Comparison of ENCODE assay signal across 11 cellular contexts in the genomic region with DNA sequence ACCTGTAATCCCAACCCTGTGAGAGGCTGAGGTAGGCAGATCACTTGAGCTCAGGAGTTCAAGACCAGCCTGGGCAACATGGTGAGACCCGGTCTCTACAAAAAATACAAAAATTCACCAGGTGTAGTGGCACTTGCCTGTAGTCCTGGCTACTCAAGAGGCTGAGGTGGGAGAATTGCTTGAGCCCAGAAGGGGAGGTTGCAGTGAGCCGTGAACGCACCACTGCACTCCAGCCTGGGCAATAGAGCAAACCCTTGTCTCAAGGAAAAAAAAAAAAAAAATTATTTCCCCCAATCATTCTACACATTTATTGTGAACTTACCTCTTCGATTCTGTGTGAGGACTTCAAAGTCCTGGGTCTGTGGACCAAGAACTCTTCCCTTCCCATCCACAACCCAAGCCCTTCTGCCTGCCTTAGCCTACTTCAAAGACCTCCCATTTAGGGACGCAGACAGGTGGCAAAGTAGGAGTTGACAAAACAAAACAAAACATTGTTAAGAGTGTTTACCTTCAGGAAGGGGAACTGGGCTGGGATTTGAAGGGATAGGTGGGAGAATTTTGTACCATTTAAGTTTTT. TPM values are rescaled to one million over a fixed set of nuclear protein-coding genes. Genes with fewer than 3 reads are reported as not detected.
DNase-seq lines count a peak whose midpoint lies in the region; ATAC-seq and TF ChIP-seq lines count a peak whose summit lies in the region.
"Had no signal": no experiment of that assay in that cellular context is flagged by ENCODE, and none has a peak within 500 bp of the region (broad histone marks: within the 10 kb centered on the region; RNA-seq: fewer than 3 reads in every experiment).

No MANE protein-coding gene starts in this region.

- H3K27me3 ChIP-seq in left ventricle myocardium inferior (ENCODE audit: low read depth) (no peaks in the 10 kb centered on the region), endocrine pancreas (ENCODE audit: control insufficient read depth, insufficient read depth, low read length) (no peaks in the 10 kb centered on the region)

- no peak for DNase-seq in left ventricle myocardium inferior
- no peak for DNase-seq in Right ventricle myocardium inferior (ENCODE audit: missing footprints)
- DNase-seq in neural crest cell (ENCODE audit: low read depth, low spot score) = no peak
- DNase-seq in activated CD4-positive, CD25-positive, alpha-beta regulatory T cell treated with anti-CD3 and anti-CD28 coated beads, Interleukin-2, amount 50 U/mL, for 72 hours = no peak
- no peak for DNase-seq in NCI-H2227 (lab: John Stamatoyannopoulos, UW; ENCODE audit: unreplicated experiment)
- no peak for DNase-seq in UCSD-AML1 (lab: John Stamatoyannopoulos, UW; ENCODE audit: unreplicated experiment)
- DNase-seq: CD8-positive, alpha-beta T cell; NCI-H2107; WERI-Rb-1 had no signal

- no peak overlapping the region for H3K27ac Mint-ChIP-seq in neural crest cell (ENCODE audit: unreplicated experiment)
- H3K27ac Mint-ChIP-seq: CD8-positive, alpha-beta T cell had no signal

- H3K9me3 ChIP-seq in left ventricle myocardium inferior (replicated peaks) (no peaks in the 10 kb centered on the region), endocrine pancreas (ENCODE audit: control insufficient read depth, low read length) (no peaks in the 10 kb centered on the region)

- no peak for TF ChIP-seq CTCF in left ventricle myocardium inferior (IDR thresholded peaks at IDR 0.05; ENCODE audit: borderline replicate concordance)
- TF ChIP-seq CTCF in neural crest cell (conservative IDR thresholded peaks at IDR 0.05) = no peak

- H3K9me3 Mint-ChIP-seq in neural crest cell = no peaks in the 10 kb centered on the region
- H3K9me3 Mint-ChIP-seq: CD8-positive, alpha-beta T cell had no signal

- peaks cover 67% of the 10 kb centered on the region for H3K4me1 ChIP-seq in left ventricle myocardium inferior
- peaks cover 29% of the 10 kb centered on the region for H3K4me1 ChIP-seq in endocrine pancreas (ENCODE audit: control insufficient read depth, insufficient read depth, low read length)

- H3K36me3 ChIP-seq in left ventricle myocardium inferior (no peaks in the 10 kb centered on the region), endocrine pancreas (ENCODE audit: control insufficient read depth, insufficient read depth, low read length) (no peaks in the 10 kb centered on the region)

- H3K4me1 Mint-ChIP-seq in neural crest cell = peaks cover 48% of the 10 kb centered on the region

- intact Hi-C loops in left ventricle myocardium inferior (cut with micrococcal nuclease) (no loop called here), Right ventricle myocardium inferior (cut with DNase I) (loop anchor here (5.0 kb wide), 2 partner anchors 188 to 738 kb away; a partner anchor contains a TSS)

- ATAC-seq in Right ventricle myocardium inferior (no peak), GM21786 (IDR thresholded peaks at IDR 0.05; ENCODE audit: unreplicated experiment) (no peak)
- ATAC-seq: CD8-positive, alpha-beta T cell had no signal

- H3K4me3 Mint-ChIP-seq in neural crest cell = peak overlapping the region; percentile 60
- H3K4me3 Mint-ChIP-seq: CD8-positive, alpha-beta T cell had no signal

- H3K4me3 ChIP-seq in left ventricle myocardium inferior = peak overlapping the region; percentile 48
- peak overlapping the region; percentile 46 for H3K4me3 ChIP-seq in endocrine pancreas (ENCODE audit: control insufficient read depth, insufficient read depth, low read length)

- H3K36me3 Mint-ChIP-seq in neural crest cell (ENCODE audit: low read depth) = peaks cover under 1% of the 10 kb centered on the region
- H3K36me3 Mint-ChIP-seq: CD8-positive, alpha-beta T cell had no signal

- peak overlapping the region; percentile 98 for H3K27ac ChIP-seq in left ventricle myocardium inferior (replicated peaks)
- H3K27ac ChIP-seq: WERI-Rb-1 had no signal

- H3K27me3 Mint-ChIP-seq in neural crest cell (ENCODE audit: low read depth) = no peaks in the 10 kb centered on the region

- H3K9ac ChIP-seq in endocrine pancreas (ENCODE audit: control insufficient read depth, insufficient read depth, low read length) = peak overlapping the region; percentile 54

RNA-seq across cellular contexts. Expression of a gene that starts 3.8 kb away (rescaled TPM):
- 41.8 TPM for total RNA-seq in left ventricle myocardium inferior
- 40.1 TPM for total RNA-seq in Right ventricle myocardium inferior
- 66.6 and 71.8 TPM in 2 replicates for total RNA-seq in neural crest cell
